In genomic region chr5:26660116-26660515, GRCh38 we compare ENCODE assay signal across 8 cellular contexts.
"Had no signal": no experiment of that assay in that cellular context is flagged by ENCODE, and none has a peak within 500 bp of the region (broad histone marks: within the 10 kb centered on the region; RNA-seq: fewer than 3 reads in every experiment).

No MANE protein-coding gene starts in this region.

- FAIRE-seq: H1, H54, K562 had no signal

- ATAC-seq: GM23338, K562 had no signal

- H2AFZ ChIP-seq: GM23338 had no signal

- H3K27ac ChIP-seq: HL-60 had no signal

- H3K4me2 ChIP-seq: GM23338 had no signal

- H3K4me3 ChIP-seq: GM23338, K562 had no signal

- DNase-seq: H9, HCEC 1CT, IMR-90 had no signal
